In genomic region chr1:234531181-234532132, GRCh38 we compare ENCODE assay signal across 7 cellular contexts. TPM values are rescaled to one million over a fixed set of nuclear protein-coding genes. Genes with fewer than 3 reads are reported as not detected.
A peak's percentile ranks its signal among the peaks of the same experiment; 100 is the strongest.
DNase-seq lines count a peak whose midpoint lies in the region; ATAC-seq and TF ChIP-seq lines count a peak whose summit lies in the region.

No MANE protein-coding gene starts in this region.

- H3K4me3 ChIP-seq in endodermal cell (ENCODE audit: low read length) (no peak overlapping the region), tibial artery (peak overlapping the region; percentile 39 to 49)

- peaks cover 20% of the 10 kb centered on the region for H3K4me1 Mint-ChIP-seq in endodermal cell
- H3K4me1 Mint-ChIP-seq in mesothelial cell of epicardium, result peaks cover 81% of the 10 kb centered on the region
- H3K4me1 Mint-ChIP-seq in activated CD4-positive, alpha-beta T cell treated with anti-CD3 and anti-CD28 coated beads, Interleukin-2, amount 10 ng/mL, durations not matched to agents 24 days and 14 days, result peaks cover 26% of the 10 kb centered on the region

- no peak for TF ChIP-seq CTCF in endodermal cell (conservative IDR thresholded peaks at IDR 0.05)
- no peak for TF ChIP-seq CTCF in mesothelial cell of epicardium (IDR thresholded peaks at IDR 0.05; ENCODE audit: unreplicated experiment)
- TF ChIP-seq CTCF in tibial artery (IDR thresholded peaks at IDR 0.05), result peak in 1 of 2 experiments; percentile 16

- H3K27ac ChIP-seq in endodermal cell (ENCODE audit: low read depth, low read length) (peak overlapping the region; percentile 94), tibial artery (peak overlapping the region; percentile 98 to 99)

- ATAC-seq in HG02571 (IDR thresholded peaks at IDR 0.05; ENCODE audit: unreplicated experiment) (no peak), GM21717 (IDR thresholded peaks at IDR 0.05; ENCODE audit: unreplicated experiment) (no peak)

- no peak overlapping the region for H3K9ac ChIP-seq in endodermal cell (ENCODE audit: extremely low read depth, low read length, poor library complexity, severe bottlenecking)

- whole genome bisulfite sequencing in endodermal cell (ENCODE audit: insufficient coverage in 1 of 2, insufficient read length in 1 of 2), 2 experiments, result 78 to 82% methylated on average over 26 to 31 of the region's 31 CpGs

- peak overlapping the region; percentile 58 for H3K27ac Mint-ChIP-seq in endodermal cell
- peak overlapping the region; percentile 98 for H3K27ac Mint-ChIP-seq in mesothelial cell of epicardium
- no peak overlapping the region for H3K27ac Mint-ChIP-seq in activated CD4-positive, alpha-beta T cell treated with anti-CD3 and anti-CD28 coated beads, Interleukin-2, amount 10 ng/mL, durations not matched to agents 24 days and 14 days

- no peaks in the 10 kb centered on the region for H3K9me3 ChIP-seq in endodermal cell (ENCODE audit: control insufficient read depth, low read length)
- H3K9me3 ChIP-seq in tibial artery, result no peaks in the 10 kb centered on the region

- H3K36me3 ChIP-seq in endodermal cell (ENCODE audit: control insufficient read depth, insufficient read depth, low read length), result no peaks in the 10 kb centered on the region
- no peaks in the 10 kb centered on the region for H3K36me3 ChIP-seq in tibial artery

- H3K4me1 ChIP-seq in endodermal cell (ENCODE audit: control insufficient read depth, insufficient read depth, low read length) (peaks cover 3% of the 10 kb centered on the region), tibial artery (peaks cover 13 to 96% (median 69%) of the 10 kb centered on the region in 4 donors)

- H3K4me3 Mint-ChIP-seq in endodermal cell, result no peak overlapping the region
- no peak overlapping the region for H3K4me3 Mint-ChIP-seq in mesothelial cell of epicardium
- H3K4me3 Mint-ChIP-seq in activated CD4-positive, alpha-beta T cell treated with anti-CD3 and anti-CD28 coated beads, Interleukin-2, amount 10 ng/mL, durations not matched to agents 24 days and 14 days, result no peak overlapping the region

- DNase-seq in NCI-H446 treated with DMSO at 0.1 percent for 48 hours (lab: John Stamatoyannopoulos, UW) (peak; percentile 51), endodermal cell (peak; percentile 68), mesothelial cell of epicardium (ENCODE audit: low spot score in 2 of 2, unreplicated experiment in 2 of 2) (no peak), tibial artery (peak; percentile 83 to 92)
- no peak for DNase-seq in activated CD4-positive, alpha-beta T cell treated with anti-CD3 and anti-CD28 coated beads, Interleukin-2, amount 10 ng/mL, durations not matched to agents 24 days and 14 days

- H3K9me3 Mint-ChIP-seq in endodermal cell (no peaks in the 10 kb centered on the region), mesothelial cell of epicardium (no peaks in the 10 kb centered on the region)
- H3K9me3 Mint-ChIP-seq in activated CD4-positive, alpha-beta T cell treated with anti-CD3 and anti-CD28 coated beads, Interleukin-2, amount 10 ng/mL, durations not matched to agents 24 days and 14 days, result no peaks in the 10 kb centered on the region

- intact Hi-C loops in tibial artery (cut with DNase I; ENCODE audit: low total_unique reads), result loop anchor here (2.0 to 10.0 kb wide), 3 partner anchors 67 to 453 kb away; no protein-coding TSS in a partner anchor
- intact Hi-C loops in activated CD4-positive, alpha-beta T cell treated with anti-CD3 and anti-CD28 coated beads, Interleukin-2, amount 10 ng/mL, durations not matched to agents 24 days and 14 days (cut with micrococcal nuclease), result no loop called here

- H3K27me3 Mint-ChIP-seq in endodermal cell (ENCODE audit: insufficient read depth), result no peaks in the 10 kb centered on the region
- H3K27me3 Mint-ChIP-seq in mesothelial cell of epicardium (ENCODE audit: low read depth), result no peaks in the 10 kb centered on the region
- peaks cover 5% of the 10 kb centered on the region for H3K27me3 Mint-ChIP-seq in activated CD4-positive, alpha-beta T cell treated with anti-CD3 and anti-CD28 coated beads, Interleukin-2, amount 10 ng/mL, durations not matched to agents 24 days and 14 days

- H3K36me3 Mint-ChIP-seq in endodermal cell (ENCODE audit: low read depth) (no peaks in the 10 kb centered on the region), mesothelial cell of epicardium (no peaks in the 10 kb centered on the region)
- H3K36me3 Mint-ChIP-seq in activated CD4-positive, alpha-beta T cell treated with anti-CD3 and anti-CD28 coated beads, Interleukin-2, amount 10 ng/mL, durations not matched to agents 24 days and 14 days (ENCODE audit: low read depth), result no peaks in the 10 kb centered on the region

- H3K27me3 ChIP-seq in endodermal cell (ENCODE audit: control insufficient read depth, insufficient read depth, low read length, poor library complexity, severe bottlenecking) (no peaks in the 10 kb centered on the region), tibial artery (no peaks in the 10 kb centered on the region)

RNA-seq across cellular contexts. Expression of gene TARBP1, which starts 52.5 kb away (rescaled TPM):
- total RNA-seq in endodermal cell, result 10 to 100 TPM; 45.3 to 62.4 TPM
- polyA plus RNA-seq in endodermal cell (2013, experiment 1 of 2), result 44.1 TPM
- polyA plus RNA-seq in endodermal cell (2013, experiment 2 of 2), result 34.9 TPM
- total RNA-seq in mesothelial cell of epicardium, result 66.0 to 69.8 TPM (median 66.1 TPM) in 3 replicates
- 70.7 and 75.9 TPM in 2 replicates for total RNA-seq in activated CD4-positive, alpha-beta T cell treated with anti-CD3 and anti-CD28 coated beads, Interleukin-2, amount 10 ng/mL, durations not matched to agents 24 days and 14 days

Comparison
In these comparisons a context has a peak if more than half of its experiments do, and no peak if none do; other contexts are left out.
1. DNase-seq: peak in NCI-H446 treated with DMSO at 0.1 percent for 48 hours (single experiment), endodermal cell (single experiment) and tibial artery (2 of 2); none in mesothelial cell of epicardium (0 of 2) and activated CD4-positive, alpha-beta T cell treated with anti-CD3 and anti-CD28 coated beads, Interleukin-2, amount 10 ng/mL, durations not matched to agents 24 days and 14 days (single experiment).